Comparison of ENCODE assay signal across 8 cellular contexts in the genomic region with DNA sequence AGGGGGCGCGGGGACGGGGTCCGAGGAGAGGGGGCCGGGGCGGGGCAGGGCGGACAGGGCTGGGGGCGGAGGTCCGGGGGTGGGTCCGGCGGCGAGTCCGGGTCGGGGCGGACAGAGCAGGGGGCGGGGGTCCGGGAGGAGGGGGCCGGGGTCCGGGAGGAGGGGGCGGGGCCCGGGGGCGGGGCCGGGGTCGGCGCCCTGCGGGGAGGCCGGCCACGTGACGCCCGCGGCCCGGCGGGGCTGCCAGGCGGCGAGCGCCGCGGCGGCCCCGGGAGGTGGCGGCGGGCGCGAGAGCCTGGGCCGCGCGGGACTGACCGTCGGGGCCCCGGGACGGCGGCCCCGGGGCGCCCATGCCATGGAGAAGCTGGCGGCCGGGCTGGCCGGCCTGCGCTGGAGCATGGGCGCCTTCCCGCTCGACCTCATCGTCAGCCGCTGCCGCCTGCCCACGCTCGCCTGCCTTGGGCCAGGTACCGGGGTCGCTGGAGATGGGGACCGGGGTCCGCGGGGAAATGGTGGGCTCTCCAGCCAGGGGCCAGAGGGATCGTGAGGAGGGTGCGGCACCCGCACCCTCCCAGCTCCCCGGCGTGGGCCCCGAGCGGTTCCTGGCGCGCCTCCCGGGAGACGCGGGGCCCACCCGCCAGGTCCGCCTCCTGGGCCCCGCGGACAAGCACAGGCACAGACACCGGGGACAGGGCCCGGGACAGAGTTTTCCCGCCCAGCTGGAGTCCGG. TPM values are rescaled to one million over a fixed set of nuclear protein-coding genes. Genes with fewer than 3 reads are reported as not detected.
A peak's percentile ranks its signal among the peaks of the same experiment; 100 is the strongest.
DNase-seq lines count a peak whose midpoint lies in the region; ATAC-seq and TF ChIP-seq lines count a peak whose summit lies in the region.

A gene (plus strand): TSS at position 223 of the 730 bp plus-strand sequence. CDS start 133 bp downstream, at position 356.

- H3K27ac ChIP-seq in gastroesophageal sphincter, result no peak within 1 kb of the TSS
- H3K27ac ChIP-seq in sigmoid colon, result no peak within 1 kb of the TSS

- peak within 1 kb of the TSS; percentile 15 to 52 for H3K4me3 ChIP-seq in gastroesophageal sphincter
- H3K4me3 ChIP-seq in sigmoid colon, result peak within 1 kb of the TSS; percentile 16 to 52 (median 41)

- H3K4me1 ChIP-seq in gastroesophageal sphincter, result peaks cover 0 to 18% (median 11%) of the 10 kb centered on the region in 3 donors
- H3K4me1 ChIP-seq in sigmoid colon, result peaks cover 0 to 19% (median 14%) of the 10 kb centered on the region in 4 donors

- H3K27me3 Mint-ChIP-seq in T-helper 17 cell, result peaks cover 37% of the 10 kb centered on the region

- no peaks in the 10 kb centered on the region for H3K36me3 Mint-ChIP-seq in T-helper 17 cell (ENCODE audit: low read depth)

- intact Hi-C loops in sigmoid colon (cut with DNase I), result no loop called here

- no peak for TF ChIP-seq POLR2A in gastroesophageal sphincter (IDR thresholded peaks at IDR 0.05)
- no peak for TF ChIP-seq POLR2A in sigmoid colon (IDR thresholded peaks at IDR 0.05)

- H3K36me3 ChIP-seq in gastroesophageal sphincter, result no peaks in the 10 kb centered on the region
- H3K36me3 ChIP-seq in sigmoid colon, result no peaks in the 10 kb centered on the region

- H3K27me3 ChIP-seq in gastroesophageal sphincter (peaks cover 60% of the 10 kb centered on the region), sigmoid colon (peaks cover 20 to 45% (median 41%) of the 10 kb centered on the region in 3 donors)

- peak; percentile 36 for ATAC-seq in T-helper 17 cell
- no peak for ATAC-seq in gastroesophageal sphincter
- no peak for ATAC-seq in GM18873 (IDR thresholded peaks at IDR 0.05; ENCODE audit: low FRiP score, unreplicated experiment)
- ATAC-seq in HG03432 (IDR thresholded peaks at IDR 0.05; ENCODE audit: unreplicated experiment), result no peak

- TF ChIP-seq EP300 in gastroesophageal sphincter (IDR thresholded peaks at IDR 0.05) (no peak), sigmoid colon (IDR thresholded peaks at IDR 0.05) (no peak)

- peak within 1 kb of the TSS; percentile 88 for H3K4me3 Mint-ChIP-seq in T-helper 17 cell

- H3K4me1 Mint-ChIP-seq in T-helper 17 cell, result peaks cover 13% of the 10 kb centered on the region

- DNase-seq in NCI-H1417 (lab: John Stamatoyannopoulos, UW) (peak in 2 of 3 experiments; percentile 44 to 63), NCI-H1417 treated with DMSO at 0.1 percent for 48 hours (lab: John Stamatoyannopoulos, UW) (no peak), T-helper 17 cell (no peak), sigmoid colon (peak; percentile 52), SIG-M5 treated with dmso at 0.1 percent for 504 hours (lab: John Stamatoyannopoulos, UW; ENCODE audit: unreplicated experiment) (no peak)

- H3K27ac Mint-ChIP-seq in T-helper 17 cell, result peak within 1 kb of the TSS; percentile 32

- H3K9me3 ChIP-seq in T-helper 17 cell (ENCODE audit: control insufficient read depth, low read length, poor library complexity, severe bottlenecking) (no peaks in the 10 kb centered on the region), gastroesophageal sphincter (no peaks in the 10 kb centered on the region), sigmoid colon (no peaks in the 10 kb centered on the region)

- 0% methylated on average over 12 of the region's 91 CpGs; no CpG with 5 or more reads in 1 of the 2 donors for WGBS in gastroesophageal sphincter (ENCODE audit: low coverage in 1 of 2), 2 donors
- 1% methylated on average over 90 to 91 of the region's 91 CpGs for WGBS in sigmoid colon, 2 donors

- TF ChIP-seq CTCF in gastroesophageal sphincter (IDR thresholded peaks at IDR 0.05) (no peak), sigmoid colon (IDR thresholded peaks at IDR 0.05) (no peak)

RNA-seq across cellular contexts. Expression of the gene that starts here (rescaled TPM):
- total RNA-seq in T-helper 17 cell (1 to 10 TPM; 3.6 to 6.5 TPM), gastroesophageal sphincter (1 to 10 TPM; 1.8 to 5.5 (median 3.3) TPM), sigmoid colon (1 to 10 TPM; 1.1 to 4.4 (median 2.1) TPM)
- 10 to 100 TPM in 1 of 3 donors, 1 to 10 TPM in 2; 2.1 to 11.6 (median 2.4) TPM for polyA plus RNA-seq in sigmoid colon

Comparison
In these comparisons a context has a peak if more than half of its experiments do, and no peak if none do; other contexts are left out.
1. DNase-seq: peak in NCI-H1417 (2 of 3) and sigmoid colon (single experiment); none in NCI-H1417 treated with DMSO at 0.1 percent for 48 hours (single experiment), T-helper 17 cell (0 of 3) and SIG-M5 treated with dmso at 0.1 percent for 504 hours (single experiment).